ENCODE assay signal across 1 cellular context in genomic region chr19:44747739-44748425, GRCh38.
TF ChIP-seq lines count a peak whose summit lies in the region.

No MANE protein-coding gene starts in this region.

TF ChIP-seq in A549, 52 proteins besides CTCF, POLR2A, EP300 and RAD21 (continued from another document):
- TF ChIP-seq ELK1 (IDR thresholded peaks at IDR 0.05; ENCODE audit: low read depth, low read length) = no peak
- no peak; the same call in 1 of the 2 replicates for TF ChIP-seq MYC (IDR thresholded peaks at IDR 0.05; ENCODE audit: borderline replicate concordance, low read length)
- TF ChIP-seq EHF (CRISPR knock-in tag; IDR thresholded peaks at IDR 0.05) = peak; percentile 20; the same call in 1 of the 2 replicates
- TF ChIP-seq, protein P1, sequence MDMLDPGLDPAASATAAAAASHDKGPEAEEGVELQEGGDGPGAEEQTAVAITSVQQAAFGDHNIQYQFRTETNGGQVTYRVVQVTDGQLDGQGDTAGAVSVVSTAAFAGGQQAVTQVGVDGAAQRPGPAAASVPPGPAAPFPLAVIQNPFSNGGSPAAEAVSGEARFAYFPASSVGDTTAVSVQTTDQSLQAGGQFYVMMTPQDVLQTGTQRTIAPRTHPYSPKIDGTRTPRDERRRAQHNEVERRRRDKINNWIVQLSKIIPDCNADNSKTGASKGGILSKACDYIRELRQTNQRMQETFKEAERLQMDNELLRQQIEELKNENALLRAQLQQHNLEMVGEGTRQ (IDR thresholded peaks at IDR 0.05) = peak; percentile 39; the same call in 1 of the 2 replicates
- peak; percentile 84; the same call in 1 of the 2 replicates for TF ChIP-seq MAX (IDR thresholded peaks at IDR 0.05)
- no peak for TF ChIP-seq KDM5A (IDR thresholded peaks at IDR 0.05)
- TF ChIP-seq ZSCAN20 (CRISPR knock-in tag; IDR thresholded peaks at IDR 0.05) = no peak
- peak; percentile 51; the same call in 1 of the 2 replicates for TF ChIP-seq HOXB5 (CRISPR knock-in tag; IDR thresholded peaks at IDR 0.05)
- no peak for TF ChIP-seq NR3C1 (IDR thresholded peaks at IDR 0.05)
- TF ChIP-seq, protein P2, sequence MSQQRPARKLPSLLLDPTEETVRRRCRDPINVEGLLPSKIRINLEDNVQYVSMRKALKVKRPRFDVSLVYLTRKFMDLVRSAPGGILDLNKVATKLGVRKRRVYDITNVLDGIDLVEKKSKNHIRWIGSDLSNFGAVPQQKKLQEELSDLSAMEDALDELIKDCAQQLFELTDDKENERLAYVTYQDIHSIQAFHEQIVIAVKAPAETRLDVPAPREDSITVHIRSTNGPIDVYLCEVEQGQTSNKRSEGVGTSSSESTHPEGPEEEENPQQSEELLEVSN (IDR thresholded peaks at IDR 0.05; ENCODE audit: borderline replicate concordance, low read depth) = no peak
- TF ChIP-seq, protein P3, sequence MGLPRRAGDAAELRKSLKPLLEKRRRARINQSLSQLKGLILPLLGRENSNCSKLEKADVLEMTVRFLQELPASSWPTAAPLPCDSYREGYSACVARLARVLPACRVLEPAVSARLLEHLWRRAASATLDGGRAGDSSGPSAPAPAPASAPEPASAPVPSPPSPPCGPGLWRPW (IDR thresholded peaks at IDR 0.05) = no peak
- TF ChIP-seq RARB (CRISPR knock-in tag; IDR thresholded peaks at IDR 0.05) = 0 out of 2 replicates have a peak, but pooled peaks have one; percentile 37
- TF ChIP-seq EHMT2 (IDR thresholded peaks at IDR 0.05; ENCODE audit: low read depth) = no peak
